ENCODE assay signal across 2 cellular contexts in genomic region chr7:137657476-137658193, GRCh38.
A peak's percentile ranks its signal among the peaks of the same experiment; 100 is the strongest.
TF ChIP-seq lines count a peak whose summit lies in the region.

No MANE protein-coding gene starts in this region.

TF ChIP-seq in IMR-90, 13 proteins besides CTCF, POLR2A, EP300 and RAD21:
- no peak for TF ChIP-seq CHD1 (IDR thresholded peaks at IDR 0.05; ENCODE audit: low read depth, low read length)
- no peak for TF ChIP-seq NFE2L2 (IDR thresholded peaks at IDR 0.05; ENCODE audit: low read depth, low read length)
- no peak for TF ChIP-seq RFX5 (IDR thresholded peaks at IDR 0.05; ENCODE audit: low read depth, low read length)
- TF ChIP-seq USF2 (IDR thresholded peaks at IDR 0.05; ENCODE audit: low read depth, low read length) = no peak
- TF ChIP-seq MAFK (IDR thresholded peaks at IDR 0.05; ENCODE audit: low read depth, low read length) = no peak
- no peak for TF ChIP-seq SMC3 (IDR thresholded peaks at IDR 0.05; ENCODE audit: low read depth, low read length)
- TF ChIP-seq RCOR1 (IDR thresholded peaks at IDR 0.05; ENCODE audit: insufficient replicate concordance, low read length) = no peak
- no peak for TF ChIP-seq ELK1 (IDR thresholded peaks at IDR 0.05; ENCODE audit: borderline replicate concordance, low read depth, low read length)
- no peak for TF ChIP-seq CEBPB (IDR thresholded peaks at IDR 0.05; ENCODE audit: low read depth, low read length)
- no peak for TF ChIP-seq MAZ (IDR thresholded peaks at IDR 0.05; ENCODE audit: borderline replicate concordance, low read depth, low read length)
- TF ChIP-seq MXI1 (IDR thresholded peaks at IDR 0.05; ENCODE audit: borderline replicate concordance, low read depth, low read length) = no peak
- no peak for TF ChIP-seq BHLHE40 (IDR thresholded peaks at IDR 0.05; ENCODE audit: low read depth, low read length)
- no peak for TF ChIP-seq FOS (IDR thresholded peaks at IDR 0.05; ENCODE audit: low read depth, low read length)

TF ChIP-seq in endothelial cell of umbilical vein, 7 proteins besides CTCF, POLR2A, EP300 and RAD21:
- TF ChIP-seq EZH2 (IDR thresholded peaks at IDR 0.05; ENCODE audit: borderline replicate concordance, low read depth, low read length, severe bottlenecking) (peak; percentile 33), JUN (IDR thresholded peaks at IDR 0.05; ENCODE audit: borderline replicate concordance, insufficient read depth, insufficient read length, low read depth) (no peak)
